Comparison of ENCODE assay signal across 1 cellular context in the genomic region with DNA sequence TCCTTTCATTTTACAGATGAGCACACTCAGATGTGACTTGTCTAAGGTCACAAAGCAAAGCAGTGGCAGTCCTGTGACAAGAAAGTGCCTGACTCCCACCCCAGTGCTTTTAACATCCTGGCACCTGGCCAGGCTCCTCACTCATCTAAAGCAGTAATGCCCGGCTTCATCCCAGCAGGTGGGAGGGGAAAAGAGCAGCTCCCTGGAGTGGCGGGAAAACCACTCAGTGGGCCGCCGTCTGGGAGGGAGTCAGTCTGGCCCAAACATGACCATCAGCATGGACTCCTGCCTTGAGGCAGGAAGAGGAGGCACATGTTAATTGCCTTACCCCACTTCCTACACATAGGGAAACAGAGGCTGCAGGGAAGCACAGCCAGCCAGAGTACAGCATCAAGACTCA.
A peak's percentile ranks its signal among the peaks of the same experiment; 100 is the strongest.
TF ChIP-seq lines count a peak whose summit lies in the region.

No MANE protein-coding gene starts in this region.

TF ChIP-seq in GM12878, 131 proteins besides CTCF, POLR2A, EP300 and RAD21:
- no peak for TF ChIP-seq PML (IDR thresholded peaks at IDR 0.05; ENCODE audit: low read length)
- TF ChIP-seq IKZF1 (conservative IDR thresholded peaks at IDR 0.05) = peak; percentile 17; the same call in 1 of the 2 replicates
- no peak for TF ChIP-seq PAX5 (IDR thresholded peaks at IDR 0.05; ENCODE audit: borderline replicate concordance, low read depth, low read length)
- 0 out of 2 replicates have a peak, but pooled peaks have one; percentile 30 for TF ChIP-seq DPF2 (IDR thresholded peaks at IDR 0.05)
- TF ChIP-seq BCL11A (IDR thresholded peaks at IDR 0.05; ENCODE audit: low read depth, low read length) = no peak
- TF ChIP-seq, protein P1, sequence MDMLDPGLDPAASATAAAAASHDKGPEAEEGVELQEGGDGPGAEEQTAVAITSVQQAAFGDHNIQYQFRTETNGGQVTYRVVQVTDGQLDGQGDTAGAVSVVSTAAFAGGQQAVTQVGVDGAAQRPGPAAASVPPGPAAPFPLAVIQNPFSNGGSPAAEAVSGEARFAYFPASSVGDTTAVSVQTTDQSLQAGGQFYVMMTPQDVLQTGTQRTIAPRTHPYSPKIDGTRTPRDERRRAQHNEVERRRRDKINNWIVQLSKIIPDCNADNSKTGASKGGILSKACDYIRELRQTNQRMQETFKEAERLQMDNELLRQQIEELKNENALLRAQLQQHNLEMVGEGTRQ (IDR thresholded peaks at IDR 0.05; ENCODE audit: borderline replicate concordance, low read depth, low read length) = no peak
- no peak for TF ChIP-seq SREBF1 (IDR thresholded peaks at IDR 0.05; ENCODE audit: low read length)
- peak; percentile 46 for TF ChIP-seq SMAD1 (IDR thresholded peaks at IDR 0.05; ENCODE audit: low read depth, partially characterized antibody)
- no peak for TF ChIP-seq ASH2L (IDR thresholded peaks at IDR 0.05; ENCODE audit: borderline replicate concordance, low read depth)
- TF ChIP-seq POLR2AphosphoS2 (IDR thresholded peaks at IDR 0.05; ENCODE audit: low read depth, low read length) = no peak
